20 cellular contexts compared by ENCODE assay signal in genomic region chr3:150309557-150309956, GRCh38.
DNase-seq lines count a peak whose midpoint lies in the region; FAIRE-seq and TF ChIP-seq lines count a peak whose summit lies in the region.
"Had no signal": no experiment of that assay in that cellular context is flagged by ENCODE, and none has a peak within 500 bp of the region (broad histone marks: within the 10 kb centered on the region; RNA-seq: fewer than 3 reads in every experiment).

No MANE protein-coding gene starts in this region.

- H3K79me1 ChIP-seq in H1 (ENCODE audit: low read depth, low read length) = no peaks in the 10 kb centered on the region

- no peak overlapping the region for H2AK5ac ChIP-seq in H1 (ENCODE audit: low read depth, low read length)

- TF ChIP-seq EP300 in H1 (IDR thresholded peaks at IDR 0.05; ENCODE audit: borderline replicate concordance in 1 of 2, low read depth in 2 of 2, low read length in 2 of 2) = no peak

- peaks cover 24% of the 10 kb centered on the region for H3K4me1 Mint-ChIP-seq in osteocyte (ENCODE audit: unreplicated experiment)

- no peaks in the 10 kb centered on the region for H3K36me3 Mint-ChIP-seq in osteocyte (ENCODE audit: unreplicated experiment)
- H3K36me3 Mint-ChIP-seq: activated naive CD4-positive, alpha-beta T cell treated with anti-CD3 and anti-CD28 coated beads, Interleukin-2, amount 50 U/mL, for 72 hours had no signal

- H2BK120ac ChIP-seq in H1 (replicated peaks; ENCODE audit: low read depth, low read length) = no peak overlapping the region

- H3K27ac ChIP-seq in H1 (ENCODE audit: low read depth, low read length) = no peak overlapping the region

- no peak overlapping the region for H4K5ac ChIP-seq in H1 (ENCODE audit: insufficient read length, low read depth, low read length)

- H3K4me3 Mint-ChIP-seq in osteocyte (ENCODE audit: unreplicated experiment) = no peak overlapping the region
- H3K4me3 Mint-ChIP-seq: CD4-positive, alpha-beta T cell; effector memory CD8-positive, alpha-beta T cell had no signal

- no peak for TF ChIP-seq CTCF in H1 (IDR thresholded peaks at IDR 0.05; ENCODE audit: control extremely low read depth in 1 of 3, insufficient read depth in 1 of 3, low read depth in 1 of 3, low read length in 3 of 3)
- TF ChIP-seq CTCF in osteocyte (IDR thresholded peaks at IDR 0.05) = no peak

- no peak overlapping the region for H3K4me2 ChIP-seq in H1 (ENCODE audit: insufficient read depth in 1 of 2, low read depth in 2 of 2, low read length in 2 of 2)
- H3K4me2 ChIP-seq: smooth muscle cell had no signal

- no peak overlapping the region for H3K23ac ChIP-seq in H1 (ENCODE audit: insufficient read length)

- H4K91ac ChIP-seq in H1 (replicated peaks; ENCODE audit: insufficient read length, low read length) = no peak overlapping the region

- H2AFZ ChIP-seq in H1 (ENCODE audit: low read length) = no peak overlapping the region

- H3K4ac ChIP-seq in H1 (replicated peaks; ENCODE audit: insufficient read length, low read depth, low read length) = no peak overlapping the region

- CTCF ChIA-PET in H1 (lab: Charles Lee; ENCODE audit: partially characterized antibody) = interaction anchor here (1.3 kb wide), 1 partner anchor 15 kb away, joined by 3 read pairs; no protein-coding TSS in a partner anchor

- H3K18ac ChIP-seq in H1 (ENCODE audit: extremely low read depth, low read length) = no peak overlapping the region

- H3K27me3 Mint-ChIP-seq in osteocyte (ENCODE audit: unreplicated experiment) = no peaks in the 10 kb centered on the region

- no peak overlapping the region for H2BK20ac ChIP-seq in H1 (ENCODE audit: low read length)

- H2BK5ac ChIP-seq in H1 (ENCODE audit: low read depth, low read length) = no peak overlapping the region

- H3K56ac ChIP-seq in H1 (replicated peaks; ENCODE audit: insufficient read length, low read depth, low read length) = no peak overlapping the region

- no peak overlapping the region for H3K27ac Mint-ChIP-seq in osteocyte (ENCODE audit: unreplicated experiment)
- H3K27ac Mint-ChIP-seq: activated naive CD4-positive, alpha-beta T cell treated with anti-CD3 and anti-CD28 coated beads, Interleukin-2, amount 50 U/mL, for 72 hours; CD4-positive, alpha-beta T cell; effector memory CD8-positive, alpha-beta T cell had no signal

- no peaks in the 10 kb centered on the region for H3K4me1 ChIP-seq in H1 (replicated peaks in 1 of 4; ENCODE audit: control insufficient read depth in 3 of 4, insufficient read depth in 4 of 4, low read length in 3 of 4)

- H3K14ac ChIP-seq in H1 (ENCODE audit: insufficient read length) = no peak overlapping the region

- peaks cover 2% of the 10 kb centered on the region for H3K23me2 ChIP-seq in H1 (ENCODE audit: low read depth, low read length)

- no peaks in the 10 kb centered on the region for H3K9me3 ChIP-seq in H1 (ENCODE audit: insufficient read depth in 2 of 2, low read depth in 1 of 2, low read length in 1 of 2)
- H3K9me3 ChIP-seq: transverse colon had no signal

- H2BK15ac ChIP-seq in H1 (ENCODE audit: low read length) = no peak overlapping the region

- no peaks in the 10 kb centered on the region for H3K79me2 ChIP-seq in H1 (ENCODE audit: control insufficient read depth in 1 of 2, insufficient read depth in 2 of 2, low read length in 2 of 2)

- no peak overlapping the region for H3K9ac ChIP-seq in H1 (replicated peaks in 1 of 4; ENCODE audit: extremely low read depth in 1 of 4, low read depth in 3 of 4, low read length in 3 of 4)

- no peak overlapping the region for H4K8ac ChIP-seq in H1 (ENCODE audit: extremely low read depth, insufficient read depth, low read length)

- H2BK12ac ChIP-seq in H1 (ENCODE audit: low read depth, low read length) = no peak overlapping the region

- H3K36me3 ChIP-seq in H1 (ENCODE audit: control insufficient read depth in 2 of 4, insufficient read depth in 4 of 4, low read length in 3 of 4) = no peaks in the 10 kb centered on the region
- H3K36me3 ChIP-seq: transverse colon had no signal

- H3K4me3 ChIP-seq in H1 (ENCODE audit: extremely low read depth in 1 of 4, insufficient read depth in 2 of 4, low read depth in 3 of 4, low read length in 4 of 4) = no peak overlapping the region
- H3K4me3 ChIP-seq: smooth muscle cell, transverse colon had no signal

- POLR2A ChIA-PET in H1 (lab: Charles Lee; ENCODE audit: partially characterized antibody) = no interaction called here

- peaks cover 10% of the 10 kb centered on the region for H3K9me3 Mint-ChIP-seq in osteocyte (ENCODE audit: unreplicated experiment)
- H3K9me3 Mint-ChIP-seq: activated naive CD4-positive, alpha-beta T cell treated with anti-CD3 and anti-CD28 coated beads, Interleukin-2, amount 50 U/mL, for 72 hours; CD4-positive, alpha-beta T cell; effector memory CD8-positive, alpha-beta T cell had no signal

- FAIRE-seq in H54 (lab: Jason Lieb, UNC) (peak; percentile 93), H1 (lab: Jason Lieb, UNC) (no peak), GM19239 (lab: Jason Lieb, UNC) (no peak)

- 93% methylated on average over 3 of the region's 3 CpGs; no CpG with 5 or more reads in 1 of the 2 experiments for WGBS in H1 (ENCODE audit: extremely low coverage in 1 of 2, insufficient coverage in 1 of 2, insufficient read length in 1 of 2, insufficient replicate concordance in 2 of 2, low coverage in 1 of 2, low lambda C conversion rate in 2 of 2, missing lambda C conversion rate in 1 of 2), 2 experiments

- no peaks in the 10 kb centered on the region for H3K27me3 ChIP-seq in H1 (replicated peaks in 1 of 4; ENCODE audit: control insufficient read depth in 3 of 4, extremely low read depth in 1 of 4, insufficient read depth in 3 of 4, low read length in 3 of 4)
- H3K27me3 ChIP-seq: transverse colon had no signal

- no peak for TF ChIP-seq POLR2A in H54 (IDR thresholded peaks at IDR 0.05; ENCODE audit: low read depth, low read length)
- TF ChIP-seq POLR2A in H1 (IDR thresholded peaks at IDR 0.05; ENCODE audit: control extremely low read depth in 1 of 2, low read depth in 2 of 2, low read length in 2 of 2) = no peak

- no peak for TF ChIP-seq RAD21 in H1 (IDR thresholded peaks at IDR 0.05 in 1 of 2, conservative IDR thresholded peaks at IDR 0.05 in 1 of 2; ENCODE audit: low read depth in 2 of 2, low read length in 2 of 2)

- DNase-seq in H54 (ENCODE audit: insufficient read length, low spot score) (peak; percentile 19), RKO (ENCODE audit: low spot score) (peak; percentile 19), H1 (ENCODE audit: low read depth in 1 of 2, low spot score in 2 of 2) (no peak), renal cortical epithelial cell (ENCODE audit: low read depth) (peak; percentile 31), osteocyte (ENCODE audit: extremely low spot score, unreplicated experiment) (no peak), anterior cingulate cortex (lab: John Stamatoyannopoulos, UW) (no peak), GM19239 (ENCODE audit: insufficient read length, low spot score) (no peak)
- DNase-seq: activated CD4-positive, alpha-beta T cell treated with anti-CD3 and anti-CD28 coated beads, Interleukin-2, amount 50 U/mL, for 1 hour; activated T-cell treated with anti-CD3 and anti-CD28 coated beads, Interleukin-2, amount 50 U/mL, for 1 hour; caudate nucleus; CD4-positive, alpha-beta T cell; DND-41; effector memory CD8-positive, alpha-beta T cell; left ventricle myocardium superior; NCI-H187 treated with DMSO at 0.1 percent for 48 hours; NCI-H524 treated with DMSO at 0.1 percent for 48 hours; OCI-M1; transverse colon had no signal

- H4K20me1 ChIP-seq in H1 (replicated peaks in 1 of 2; ENCODE audit: control insufficient read depth in 1 of 2, insufficient read depth in 2 of 2, low read length in 2 of 2) = no peaks in the 10 kb centered on the region

TF ChIP-seq in H1, 55 proteins besides CTCF, POLR2A, EP300 and RAD21:
- no peak for TF ChIP-seq POLR2AphosphoS5 (IDR thresholded peaks at IDR 0.05; ENCODE audit: low read depth, low read length)
- TF ChIP-seq BACH1 (IDR thresholded peaks at IDR 0.05; ENCODE audit: low read length) = no peak
- TF ChIP-seq TEAD4 (IDR thresholded peaks at IDR 0.05; ENCODE audit: low read depth, low read length) = peak; percentile 64; the same call in 1 of the 2 replicates
- no peak for TF ChIP-seq USF2 (IDR thresholded peaks at IDR 0.05; ENCODE audit: low read length)
- TF ChIP-seq BRCA1 (IDR thresholded peaks at IDR 0.05; ENCODE audit: low read depth, low read length) = no peak
- peak; percentile 89 for TF ChIP-seq MAFK (IDR thresholded peaks at IDR 0.05; ENCODE audit: low read depth, low read length)
- no peak for TF ChIP-seq JUN (IDR thresholded peaks at IDR 0.05; ENCODE audit: low read depth, low read length)
- no peak for TF ChIP-seq SP4 (IDR thresholded peaks at IDR 0.05; ENCODE audit: low read length)
- TF ChIP-seq TAF1 (IDR thresholded peaks at IDR 0.05; ENCODE audit: low read depth, low read length) = no peak
- TF ChIP-seq BCL11A (IDR thresholded peaks at IDR 0.05; ENCODE audit: low read depth in 2 of 2, low read length in 2 of 2) = no peak

Comparison
In these comparisons a context has a peak if more than half of its experiments do, and no peak if none do; other contexts are left out.
1. DNase-seq: peak in H54 (single experiment), RKO (single experiment) and renal cortical epithelial cell (single experiment); none in H1 (0 of 2), osteocyte (single experiment), anterior cingulate cortex (0 of 58) and GM19239 (single experiment).